Comparison of ENCODE assay signal across 19 cellular contexts in the genomic region with DNA sequence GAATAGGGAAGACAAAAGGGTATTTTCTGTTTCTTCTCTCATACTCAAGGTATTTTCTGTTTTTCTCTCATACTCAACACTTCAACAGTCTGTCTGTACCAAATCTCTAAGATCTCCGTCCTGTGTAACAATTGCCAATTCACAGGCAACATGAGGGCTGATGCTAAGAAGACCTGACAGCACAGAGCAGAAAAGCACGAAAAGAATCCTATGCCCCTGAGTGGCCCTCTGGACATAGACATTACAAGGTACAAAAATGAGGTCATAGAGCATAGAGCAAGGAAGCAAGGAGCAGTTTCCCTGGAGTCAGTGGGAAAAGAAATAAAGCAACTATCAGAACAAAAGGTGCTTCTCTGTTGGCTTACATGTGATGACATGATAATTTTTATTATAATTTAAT.
DNase-seq lines count a peak whose midpoint lies in the region; ATAC-seq and TF ChIP-seq lines count a peak whose summit lies in the region.
"Had no signal": no experiment of that assay in that cellular context is flagged by ENCODE, and none has a peak within 500 bp of the region (broad histone marks: within the 10 kb centered on the region; RNA-seq: fewer than 3 reads in every experiment).

No MANE protein-coding gene starts in this region.

- WGBS in trophoblast cell (ENCODE audit: extremely low coverage, insufficient coverage, insufficient read length), result no CpG with 5 or more reads among the region's 2 CpGs

- H3K18ac ChIP-seq in trophoblast cell (ENCODE audit: low read length), result no peak overlapping the region

- in situ Hi-C loops in G401 (cut with HindIII; ENCODE audit: low sequenced_read_pairs), result no loop called here

- H3K36me3 ChIP-seq in trophoblast cell (ENCODE audit: control insufficient read depth in 1 of 2, insufficient read depth in 2 of 2, low read length in 2 of 2) (no peaks in the 10 kb centered on the region), BE2C (no peaks in the 10 kb centered on the region)
- H3K36me3 ChIP-seq: BLaER1 treated with 17β-estradiol and CSF1 and Interleukin-3, amounts not matched to agents 10 nM and 100 nM; HAP-1 had no signal

- no peak overlapping the region for H2BK12ac ChIP-seq in trophoblast cell (ENCODE audit: low read length)

- no peaks in the 10 kb centered on the region for H3K9me3 ChIP-seq in trophoblast cell (ENCODE audit: insufficient read depth, low read depth, low read length)
- no peaks in the 10 kb centered on the region for H3K9me3 ChIP-seq in BE2C
- H3K9me3 ChIP-seq: BLaER1 treated with 17β-estradiol and CSF1 and Interleukin-3, amounts not matched to agents 10 nM and 100 nM; HAP-1 had no signal

- no peak overlapping the region for H2AFZ ChIP-seq in trophoblast cell (ENCODE audit: insufficient read depth, low read length, poor library complexity)

- H3K4ac ChIP-seq in trophoblast cell (ENCODE audit: low read depth, low read length), result no peak overlapping the region

- no peak overlapping the region for H4K12ac ChIP-seq in trophoblast cell (ENCODE audit: low read depth, low read length)

- TF ChIP-seq CTCF in nephron progenitor cell (IDR thresholded peaks at IDR 0.05) (no peak), BE2C (IDR thresholded peaks at IDR 0.05; ENCODE audit: low read depth, low read length) (no peak)

- no peak overlapping the region for H3K23ac ChIP-seq in trophoblast cell (ENCODE audit: low read length)

- no peak overlapping the region for H2AK5ac ChIP-seq in trophoblast cell (ENCODE audit: low read length)

- peaks cover 2 to 4% of the 10 kb centered on the region in 2 experiments for H3K4me1 ChIP-seq in trophoblast cell (ENCODE audit: control insufficient read depth in 1 of 2, insufficient read depth in 2 of 2, low read length in 2 of 2)
- no peaks in the 10 kb centered on the region for H3K4me1 ChIP-seq in BE2C
- H3K4me1 ChIP-seq: BLaER1 treated with 17β-estradiol and CSF1 and Interleukin-3, amounts not matched to agents 10 nM and 100 nM; HAP-1 had no signal

- no peak overlapping the region for H3K27ac Mint-ChIP-seq in nephron progenitor cell
- H3K27ac Mint-ChIP-seq: B cell; CD14-positive monocyte; CD4-positive, alpha-beta T cell; CD8-positive, alpha-beta memory T cell; HFFc6 had no signal

- H3K4me1 Mint-ChIP-seq in nephron progenitor cell, result no peaks in the 10 kb centered on the region
- H3K4me1 Mint-ChIP-seq: B cell; CD14-positive monocyte; CD8-positive, alpha-beta memory T cell had no signal

- H3K4me3 Mint-ChIP-seq in nephron progenitor cell, result no peak overlapping the region
- H3K4me3 Mint-ChIP-seq: B cell; CD14-positive monocyte; CD4-positive, alpha-beta T cell; CD8-positive, alpha-beta memory T cell; HFFc6 had no signal

- peaks cover 5% of the 10 kb centered on the region for H3K36me3 Mint-ChIP-seq in nephron progenitor cell (ENCODE audit: low read depth)
- H3K36me3 Mint-ChIP-seq: CD14-positive monocyte; CD8-positive, alpha-beta memory T cell had no signal

- no peak overlapping the region for H3K9ac ChIP-seq in trophoblast cell (ENCODE audit: low read length)
- H3K9ac ChIP-seq: BLaER1 treated with 17β-estradiol and CSF1 and Interleukin-3, amounts not matched to agents 10 nM and 100 nM had no signal

- no peak overlapping the region for H4K8ac ChIP-seq in trophoblast cell (ENCODE audit: low read depth, low read length)

- no peak overlapping the region for H4K91ac ChIP-seq in trophoblast cell (ENCODE audit: low read depth, low read length)

- DNase-seq in G401 (ENCODE audit: low spot score), result peak; percentile 27
- DNase-seq in trophoblast cell, result peak; percentile 78 to 92
- no peak for DNase-seq in nephron progenitor cell
- DNase-seq in BE2C, result no peak
- DNase-seq in NCI-H526 (lab: John Stamatoyannopoulos, UW), result no peak
- DNase-seq: CD4-positive, alpha-beta T cell; CD8-positive, alpha-beta memory T cell; DMS 273 treated with DMSO at 0.1 percent for 48 hours; DMS79; EL; GF-D8; GOT3; HFFc6 had no signal

- no peak overlapping the region for H3K27ac ChIP-seq in trophoblast cell (ENCODE audit: low read depth, low read length)
- H3K27ac ChIP-seq: 22Rv1; BLaER1 treated with 17β-estradiol and CSF1 and Interleukin-3, amounts not matched to agents 10 nM and 100 nM had no signal

- no peaks in the 10 kb centered on the region for H3K79me2 ChIP-seq in trophoblast cell (ENCODE audit: control insufficient read depth, insufficient read depth, low read length, poor library complexity)

- peaks cover 3% of the 10 kb centered on the region for H3K79me1 ChIP-seq in trophoblast cell (ENCODE audit: low read length)

- ATAC-seq in SK-N-SH treated with all-trans-retinoic acid at 6 μM for 48 hours, result no peak

- H3K4me2 ChIP-seq in trophoblast cell (ENCODE audit: low read length), result no peak overlapping the region
- H3K4me2 ChIP-seq: BLaER1 treated with 17β-estradiol and CSF1 and Interleukin-3, amounts not matched to agents 10 nM and 100 nM had no signal

- H3K9me3 Mint-ChIP-seq in nephron progenitor cell, result peaks cover 2% of the 10 kb centered on the region
- H3K9me3 Mint-ChIP-seq: CD4-positive, alpha-beta T cell had no signal

- H3K14ac ChIP-seq in trophoblast cell (ENCODE audit: low read length), result no peak overlapping the region

- no peak overlapping the region for H2BK5ac ChIP-seq in trophoblast cell (ENCODE audit: low read depth, low read length, poor library complexity)

- no peaks in the 10 kb centered on the region for H3K27me3 Mint-ChIP-seq in nephron progenitor cell (ENCODE audit: low read depth, poor library complexity)
- H3K27me3 Mint-ChIP-seq: B cell; CD4-positive, alpha-beta T cell; CD8-positive, alpha-beta memory T cell had no signal

- H2BK120ac ChIP-seq in trophoblast cell (ENCODE audit: insufficient read depth, low read length, poor library complexity), result no peak overlapping the region

- H3K27me3 ChIP-seq in trophoblast cell (ENCODE audit: insufficient read depth, low read length), result no peaks in the 10 kb centered on the region
- H3K27me3 ChIP-seq in BE2C, result no peaks in the 10 kb centered on the region
- H3K27me3 ChIP-seq: BLaER1 treated with 17β-estradiol and CSF1 and Interleukin-3, amounts not matched to agents 10 nM and 100 nM had no signal

- H3K4me3 ChIP-seq in trophoblast cell (ENCODE audit: low read depth, low read length) (no peak overlapping the region), BE2C (ENCODE audit: low read depth, low read length) (no peak overlapping the region)
- H3K4me3 ChIP-seq: BLaER1 treated with 17β-estradiol and CSF1 and Interleukin-3, amounts not matched to agents 10 nM and 100 nM; HAP-1 had no signal

TF ChIP-seq in SK-N-SH treated with all-trans-retinoic acid at 6 μM for 48 hours, 23 proteins besides CTCF, POLR2A, EP300 and RAD21:
- TF ChIP-seq, protein P1, sequence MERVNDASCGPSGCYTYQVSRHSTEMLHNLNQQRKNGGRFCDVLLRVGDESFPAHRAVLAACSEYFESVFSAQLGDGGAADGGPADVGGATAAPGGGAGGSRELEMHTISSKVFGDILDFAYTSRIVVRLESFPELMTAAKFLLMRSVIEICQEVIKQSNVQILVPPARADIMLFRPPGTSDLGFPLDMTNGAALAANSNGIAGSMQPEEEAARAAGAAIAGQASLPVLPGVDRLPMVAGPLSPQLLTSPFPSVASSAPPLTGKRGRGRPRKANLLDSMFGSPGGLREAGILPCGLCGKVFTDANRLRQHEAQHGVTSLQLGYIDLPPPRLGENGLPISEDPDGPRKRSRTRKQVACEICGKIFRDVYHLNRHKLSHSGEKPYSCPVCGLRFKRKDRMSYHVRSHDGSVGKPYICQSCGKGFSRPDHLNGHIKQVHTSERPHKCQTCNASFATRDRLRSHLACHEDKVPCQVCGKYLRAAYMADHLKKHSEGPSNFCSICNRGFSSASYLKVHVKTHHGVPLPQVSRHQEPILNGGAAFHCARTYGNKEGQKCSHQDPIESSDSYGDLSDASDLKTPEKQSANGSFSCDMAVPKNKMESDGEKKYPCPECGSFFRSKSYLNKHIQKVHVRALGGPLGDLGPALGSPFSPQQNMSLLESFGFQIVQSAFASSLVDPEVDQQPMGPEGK (CRISPR knock-in tag; IDR thresholded peaks at IDR 0.05; ENCODE audit: borderline replicate concordance), result no peak
- peak; percentile 33; the same call in 1 of the 2 replicates for TF ChIP-seq ISL1 (CRISPR knock-in tag; IDR thresholded peaks at IDR 0.05)

Comparison
In these comparisons a context has a peak if more than half of its experiments do, and no peak if none do; other contexts are left out.
1. DNase-seq: peak in G401 (single experiment) and trophoblast cell (2 of 2); none in nephron progenitor cell (single experiment), BE2C (single experiment) and NCI-H526 (0 of 2).